In genomic region chr20:57181639-57182038, GRCh38 we compare ENCODE assay signal across 26 cellular contexts.
"Had no signal": no experiment of that assay in that cellular context is flagged by ENCODE, and none has a peak within 500 bp of the region (broad histone marks: within the 10 kb centered on the region; RNA-seq: fewer than 3 reads in every experiment).

No MANE protein-coding gene starts in this region.

- H3K4me3 Mint-ChIP-seq: naive thymus-derived CD4-positive, alpha-beta T cell; natural killer cell; nephron; stimulated activated effector memory CD8-positive, alpha-beta T cell treated with anti-CD3 and anti-CD28 coated beads, Interleukin-12 subunit alpha, Interleukin-12 subunit beta, amount 100 ng/mL, for 72 hours; stimulated activated naive B cell treated with anti-CD40 and anti-IgM and Interleukin-4, amounts not matched to agents 10 μg/mL and 1 μg/mL and 100 μg/mL, for 72 hours; stimulated activated naive CD8-positive, alpha-beta T cell treated with anti-CD3 and anti-CD28 coated beads, Interleukin-15, Interleukin-2, amounts not matched to agents 100 ng/mL and 50 ng/mL, for 24 hours had no signal

- H3K4me1 ChIP-seq: parathyroid adenoma, psoas muscle, right lobe of liver, sigmoid colon, stomach, thyroid gland, upper lobe of right lung had no signal

- H3K36me3 Mint-ChIP-seq: naive thymus-derived CD4-positive, alpha-beta T cell; natural killer cell; stimulated activated effector memory CD8-positive, alpha-beta T cell treated with anti-CD3 and anti-CD28 coated beads, Interleukin-12 subunit alpha, Interleukin-12 subunit beta, amount 100 ng/mL, for 72 hours; stimulated activated naive B cell treated with anti-CD40 and anti-IgM and Interleukin-4, amounts not matched to agents 10 μg/mL and 1 μg/mL and 100 μg/mL, for 72 hours had no signal

- FAIRE-seq: small intestine had no signal

- H3K27ac ChIP-seq: ovary, parathyroid adenoma, psoas muscle, right lobe of liver, sigmoid colon, stomach, thoracic aorta, thyroid gland, upper lobe of right lung had no signal

- H2AFZ ChIP-seq: parathyroid adenoma had no signal

- H3K27me3 Mint-ChIP-seq: progenitor cell of endocrine pancreas had no signal

- H3K27me3 ChIP-seq: ovary, right lobe of liver, sigmoid colon, thyroid gland, tibial nerve, upper lobe of right lung had no signal

- H3K9me3 ChIP-seq: ovary, psoas muscle, right lobe of liver, sigmoid colon, stomach, thoracic aorta, thyroid gland, tibial nerve, upper lobe of right lung had no signal

- H3K27ac Mint-ChIP-seq: naive thymus-derived CD4-positive, alpha-beta T cell; natural killer cell; nephron; progenitor cell of endocrine pancreas; stimulated activated effector memory CD8-positive, alpha-beta T cell treated with anti-CD3 and anti-CD28 coated beads, Interleukin-12 subunit alpha, Interleukin-12 subunit beta, amount 100 ng/mL, for 72 hours; stimulated activated naive B cell treated with anti-CD40 and anti-IgM and Interleukin-4, amounts not matched to agents 10 μg/mL and 1 μg/mL and 100 μg/mL, for 72 hours; stimulated activated naive CD8-positive, alpha-beta T cell treated with anti-CD3 and anti-CD28 coated beads, Interleukin-15, Interleukin-2, amounts not matched to agents 100 ng/mL and 50 ng/mL, for 24 hours had no signal

- ATAC-seq: naive thymus-derived CD4-positive, alpha-beta T cell; natural killer cell; psoas muscle; right cardiac atrium; right lobe of liver; stimulated activated effector memory CD8-positive, alpha-beta T cell treated with anti-CD3 and anti-CD28 coated beads, Interleukin-12 subunit alpha, Interleukin-12 subunit beta, amount 100 ng/mL, for 72 hours; stimulated activated naive B cell treated with anti-CD40 and anti-IgM and Interleukin-4, amounts not matched to agents 10 μg/mL and 1 μg/mL and 100 μg/mL, for 72 hours; upper lobe of right lung had no signal

- DNase-seq: naive thymus-derived CD4-positive, alpha-beta T cell; natural killer cell; occipital lobe; ovary; right cardiac atrium; right lobe of liver; sigmoid colon; small intestine; stimulated activated CD4-positive, alpha-beta T cell treated with anti-CD3 and anti-CD28 coated beads, Interleukin-15, amount 100 ng/mL, for 24 hours; stimulated activated CD4-positive, alpha-beta T cell treated with anti-CD3 and anti-CD28 coated beads, Interleukin-2, amount 100 ng/mL, for 24 hours; stimulated activated CD4-positive, alpha-beta T cell treated with anti-CD3 and anti-CD28 coated beads, Interleukin-2, amount 100 ng/mL, for 48 hours; stimulated activated CD4-positive, alpha-beta T cell treated with anti-CD3 and anti-CD28 coated beads, Interleukin-4, amount 100 ng/mL, for 24 hours; stimulated activated naive B cell treated with anti-CD40 and anti-IgM and Interleukin-4, amounts not matched to agents 10 μg/mL and 1 μg/mL and 100 μg/mL, for 72 hours; stimulated activated naive CD4-positive, alpha-beta T cell treated with Interleukin-2 at 50 U/mL for 16 hours; stomach; thyroid gland; trophoblast cell; upper lobe of right lung had no signal

- H3K9ac ChIP-seq: parathyroid adenoma had no signal

- H3K36me3 ChIP-seq: ovary, right lobe of liver, sigmoid colon, stomach, thoracic aorta, upper lobe of right lung had no signal

- H3K9me3 Mint-ChIP-seq: natural killer cell; nephron; stimulated activated naive CD8-positive, alpha-beta T cell treated with anti-CD3 and anti-CD28 coated beads, Interleukin-15, Interleukin-2, amounts not matched to agents 100 ng/mL and 50 ng/mL, for 24 hours had no signal

- H3K4me1 Mint-ChIP-seq: natural killer cell had no signal

- H3K79me2 ChIP-seq: parathyroid adenoma had no signal

- H3K4me3 ChIP-seq: ovary, psoas muscle, right lobe of liver, sigmoid colon, stomach, thoracic aorta, thyroid gland, tibial nerve, upper lobe of right lung had no signal
